Comparison of ENCODE assay signal across 33 cellular contexts in genomic region chr10:35471455-35471854, GRCh38.
"Had no signal": no experiment of that assay in that cellular context is flagged by ENCODE, and none has a peak within 500 bp of the region (broad histone marks: within the 10 kb centered on the region; RNA-seq: fewer than 3 reads in every experiment).

No MANE protein-coding gene starts in this region.

- H3K9me3 ChIP-seq: adrenal gland, ascending aorta, lower lobe of right lung, ovary, prostate gland, stomach, suprapubic skin, tibial nerve had no signal

- H3K27me3 ChIP-seq: adrenal gland, ascending aorta, brain microvascular endothelial cell, ovary, stomach, suprapubic skin, tibial nerve had no signal

- H3K4me1 ChIP-seq: prostate gland had no signal

- H3K36me3 ChIP-seq: adrenal gland, ascending aorta, brain microvascular endothelial cell, lower lobe of right lung, ovary, prostate gland, stomach, suprapubic skin, tibial nerve had no signal

- H3K27ac Mint-ChIP-seq: activated CD4-positive, alpha-beta T cell treated with anti-CD3 and anti-CD28 coated beads for 36 hours; activated CD8-positive, alpha-beta memory T cell treated with anti-CD3 and anti-CD28 coated beads, Interleukin-2, amount 10 ng/mL, durations not matched to agents 7 days and 5 days; activated CD8-positive, alpha-beta T cell treated with anti-CD3 and anti-CD28 coated beads, Interleukin-2, amount 10 ng/mL, durations not matched to agents 7 days and 5 days; activated naive CD8-positive, alpha-beta T cell treated with anti-CD3 and anti-CD28 coated beads for 36 hours; activated T-helper 2 cell treated with anti-CD3 and anti-CD28 coated beads, Interferon-gamma antibody, Interleukin-2, Interleukin-4, amounts not matched to agents 10 μg/mL and 5 μg/mL and 100 μg/mL, durations not matched to agents 14 hours and 24 hours and 36 hours; stimulated activated naive B cell treated with anti-CD40 and anti-IgM and Interleukin-4, amounts not matched to agents 10 μg/mL and 1 μg/mL and 100 μg/mL, for 72 hours; T-helper 2 cell treated with Interferon-gamma antibody and Interleukin-4, amounts not matched to agents 5 μg/mL and 100 μg/mL, for 36 hours had no signal

- FAIRE-seq: colon, endometrium, frontal cortex, keratinocyte had no signal

- H3K27me3 Mint-ChIP-seq: activated CD4-positive, alpha-beta T cell treated with anti-CD3 and anti-CD28 coated beads for 36 hours; activated CD8-positive, alpha-beta memory T cell treated with anti-CD3 and anti-CD28 coated beads, Interleukin-2, amount 10 ng/mL, durations not matched to agents 7 days and 5 days; activated naive CD8-positive, alpha-beta T cell treated with anti-CD3 and anti-CD28 coated beads for 36 hours; central memory CD8-positive, alpha-beta T cell; naive B cell; stimulated activated naive B cell treated with anti-CD40 and anti-IgM and Interleukin-4, amounts not matched to agents 10 μg/mL and 1 μg/mL and 100 μg/mL, for 72 hours had no signal

- H3K27ac ChIP-seq: adrenal gland, ascending aorta, brain microvascular endothelial cell, epithelial cell of prostate, lower lobe of right lung, ovary, prostate gland, stomach, suprapubic skin had no signal

- H3K9me3 Mint-ChIP-seq: activated naive CD8-positive, alpha-beta T cell treated with anti-CD3 and anti-CD28 coated beads for 36 hours; activated T-helper 2 cell treated with anti-CD3 and anti-CD28 coated beads, Interferon-gamma antibody, Interleukin-2, Interleukin-4, amounts not matched to agents 10 μg/mL and 5 μg/mL and 100 μg/mL, durations not matched to agents 14 hours and 24 hours and 36 hours; central memory CD8-positive, alpha-beta T cell; naive B cell; stimulated activated naive B cell treated with anti-CD40 and anti-IgM and Interleukin-4, amounts not matched to agents 10 μg/mL and 1 μg/mL and 100 μg/mL, for 72 hours had no signal

- H3K4me3 Mint-ChIP-seq: activated CD4-positive, alpha-beta T cell treated with anti-CD3 and anti-CD28 coated beads for 36 hours; activated CD8-positive, alpha-beta memory T cell treated with anti-CD3 and anti-CD28 coated beads, Interleukin-2, amount 10 ng/mL, durations not matched to agents 7 days and 5 days; activated CD8-positive, alpha-beta T cell treated with anti-CD3 and anti-CD28 coated beads, Interleukin-2, amount 10 ng/mL, durations not matched to agents 7 days and 5 days; activated naive CD8-positive, alpha-beta T cell treated with anti-CD3 and anti-CD28 coated beads for 36 hours; central memory CD8-positive, alpha-beta T cell; naive B cell; nephron progenitor cell; stimulated activated naive B cell treated with anti-CD40 and anti-IgM and Interleukin-4, amounts not matched to agents 10 μg/mL and 1 μg/mL and 100 μg/mL, for 72 hours; T-helper 2 cell treated with Interferon-gamma antibody and Interleukin-4, amounts not matched to agents 5 μg/mL and 100 μg/mL, for 36 hours had no signal

- H3K4me3 ChIP-seq: adrenal gland, ascending aorta, lower lobe of right lung, ovary, prostate gland, stomach, suprapubic skin, tibial nerve had no signal

- DNase-seq: activated CD4-positive, alpha-beta T cell treated with anti-CD3 and anti-CD28 coated beads for 36 hours; activated CD4-positive, CD25-positive, alpha-beta regulatory T cell; activated CD8-positive, alpha-beta memory T cell treated with anti-CD3 and anti-CD28 coated beads, Interleukin-2, amount 10 ng/mL, durations not matched to agents 7 days and 5 days; activated CD8-positive, alpha-beta T cell treated with anti-CD3 and anti-CD28 coated beads, Interleukin-2, amount 10 ng/mL, durations not matched to agents 7 days and 5 days; activated naive CD4-positive, alpha-beta T cell; activated naive CD8-positive, alpha-beta T cell treated with anti-CD3 and anti-CD28 coated beads for 36 hours; activated T-cell treated with anti-CD3 and anti-CD28 coated beads, Interleukin-2, amount 50 U/mL, for 48 hours; adrenal gland; brain microvascular endothelial cell; dermis blood vessel endothelial cell; effector CD8-positive, alpha-beta T cell; lower lobe of right lung; naive B cell; nephron progenitor cell; ovary; retina; stimulated activated CD4-positive, alpha-beta T cell treated with anti-CD3 and anti-CD28 coated beads, Interleukin-15, amount 100 ng/mL, for 24 hours; stimulated activated CD4-positive, alpha-beta T cell treated with anti-CD3 and anti-CD28 coated beads, Interleukin-2, amount 100 ng/mL, for 24 hours; stimulated activated naive B cell treated with anti-CD40 and anti-IgM and Interleukin-4, amounts not matched to agents 10 μg/mL and 1 μg/mL and 100 μg/mL, for 72 hours; stomach; T-helper 1 cell had no signal
